8 cellular contexts compared by ENCODE assay signal in genomic region chr12:57088442-57089258, GRCh38. TPM values are rescaled to one million over a fixed set of nuclear protein-coding genes. Genes with fewer than 3 reads are reported as not detected.
DNase-seq lines count a peak whose midpoint lies in the region; ATAC-seq lines count a peak whose summit lies in the region.

Gene NAB2 (plus strand): TSS chr12:57089114. CDS start chr12:57089272, 158 bp downstream.

- DNase-seq in AG20443 (ENCODE audit: low spot score) (peak; percentile 95), NCI-H460 (ENCODE audit: extremely low read depth, low read depth) (peak; percentile 94), cerebellum (ENCODE audit: low spot score) (peak; percentile 97), kidney glomerular epithelial cell (lab: John Stamatoyannopoulos, UW) (peak; percentile 88)
- DNase-seq in activated CD4-positive, alpha-beta T cell treated with anti-CD3 and anti-CD28 coated beads for 1 hour: peak; percentile 89
- peak; percentile 96 for DNase-seq in stimulated activated CD4-positive, alpha-beta T cell treated with anti-CD3 and anti-CD28 coated beads, Interleukin-15, amount 100 ng/mL, for 24 hours

- ATAC-seq in GM19043 (IDR thresholded peaks at IDR 0.05; ENCODE audit: low read depth, unreplicated experiment): peak; percentile 61
- ATAC-seq in HG03354 (IDR thresholded peaks at IDR 0.05; ENCODE audit: poor library complexity, severe bottlenecking, unreplicated experiment): peak; percentile 61

RNA-seq across cellular contexts. Expression of gene NAB2, which starts in this region (rescaled TPM):
- 16.3 and 19.6 TPM in 2 replicates for total RNA-seq in NCI-H460 (2014; rRNA removed; shearing (Covaris generic))
- 18.9 and 35.8 TPM in 2 replicates for polyA plus RNA-seq in NCI-H460 (2014; cell fraction: nucleus; rRNA removed)
- total RNA-seq in cerebellum: 15.2 TPM

Comparison
In these comparisons a context has a peak if more than half of its experiments do, and no peak if none do; other contexts are left out.
1. Peak in every context shown above with its lines: DNase-seq and ATAC-seq.